ENCODE assay signal across 13 cellular contexts in genomic region chr9:125878241-125878640, GRCh38.
DNase-seq lines count a peak whose midpoint lies in the region; ATAC-seq and FAIRE-seq lines count a peak whose summit lies in the region.
"Had no signal": no experiment of that assay in that cellular context is flagged by ENCODE, and none has a peak within 500 bp of the region (broad histone marks: within the 10 kb centered on the region; RNA-seq: fewer than 3 reads in every experiment).

No MANE protein-coding gene starts in this region.

- H3K36me3 ChIP-seq in iPS-20b (ENCODE audit: insufficient read depth, low read depth, low read length) = no peaks in the 10 kb centered on the region

- H3K4me1 ChIP-seq in iPS-20b (ENCODE audit: insufficient read depth, low read length) = peaks cover 20% of the 10 kb centered on the region; the same call in 1 of the 2 replicates

- H3K9me3 ChIP-seq in iPS-20b (ENCODE audit: insufficient read depth, low read depth, low read length) = no peaks in the 10 kb centered on the region

- no peak for FAIRE-seq in RCC 7860 (lab: Jason Lieb, UNC)

- DNase-seq in Daoy (ENCODE audit: low read depth) (peak; percentile 7), LHCN-M2 (ENCODE audit: low read depth) (peak; percentile 71), RCC 7860 (ENCODE audit: low spot score) (peak; percentile 18), globus pallidus (ENCODE audit: low spot score) (no peak), NCI-H2107 (lab: John Stamatoyannopoulos, UW) (no peak), SW 1271 (lab: John Stamatoyannopoulos, UW) (no peak)
- DNase-seq: activated CD8-positive, alpha-beta T cell treated with anti-CD3 and anti-CD28 coated beads, Interleukin-2, amount 10 ng/mL, durations not matched to agents 7 days and 5 days; activated naive CD4-positive, alpha-beta T cell treated with anti-CD3 and anti-CD28 coated beads for 36 hours; cerebellar nuclear complex; immature natural killer cell; stimulated activated naive CD8-positive, alpha-beta T cell treated with anti-CD3 and anti-CD28 coated beads, Interleukin-15, amount 100 ng/mL, for 72 hours had no signal

- peak overlapping the region; percentile 19 for H3K4me3 ChIP-seq in iPS-20b (ENCODE audit: low read length)

- ATAC-seq in HG02798 (IDR thresholded peaks at IDR 0.05; ENCODE audit: poor library complexity, unreplicated experiment) = no peak
- ATAC-seq: activated CD8-positive, alpha-beta T cell treated with anti-CD3 and anti-CD28 coated beads, Interleukin-2, amount 10 ng/mL, durations not matched to agents 7 days and 5 days; stimulated activated naive CD8-positive, alpha-beta T cell treated with anti-CD3 and anti-CD28 coated beads, Interleukin-15, amount 100 ng/mL, for 72 hours had no signal

- no peak overlapping the region for H3K9ac ChIP-seq in iPS-20b (ENCODE audit: low read depth, low read length)

- H3K27ac ChIP-seq in iPS-20b (ENCODE audit: low read length) = no peak overlapping the region

- H3K27me3 ChIP-seq in iPS-20b (ENCODE audit: insufficient read depth, low read length) = no peaks in the 10 kb centered on the region

Comparison
In these comparisons a context has a peak if more than half of its experiments do, and no peak if none do; other contexts are left out.
1. DNase-seq: peak in Daoy (single experiment), LHCN-M2 (single experiment) and RCC 7860 (single experiment); none in globus pallidus (single experiment), NCI-H2107 (single experiment) and SW 1271 (0 of 2).